6 cellular contexts compared by ENCODE assay signal in the genomic region with DNA sequence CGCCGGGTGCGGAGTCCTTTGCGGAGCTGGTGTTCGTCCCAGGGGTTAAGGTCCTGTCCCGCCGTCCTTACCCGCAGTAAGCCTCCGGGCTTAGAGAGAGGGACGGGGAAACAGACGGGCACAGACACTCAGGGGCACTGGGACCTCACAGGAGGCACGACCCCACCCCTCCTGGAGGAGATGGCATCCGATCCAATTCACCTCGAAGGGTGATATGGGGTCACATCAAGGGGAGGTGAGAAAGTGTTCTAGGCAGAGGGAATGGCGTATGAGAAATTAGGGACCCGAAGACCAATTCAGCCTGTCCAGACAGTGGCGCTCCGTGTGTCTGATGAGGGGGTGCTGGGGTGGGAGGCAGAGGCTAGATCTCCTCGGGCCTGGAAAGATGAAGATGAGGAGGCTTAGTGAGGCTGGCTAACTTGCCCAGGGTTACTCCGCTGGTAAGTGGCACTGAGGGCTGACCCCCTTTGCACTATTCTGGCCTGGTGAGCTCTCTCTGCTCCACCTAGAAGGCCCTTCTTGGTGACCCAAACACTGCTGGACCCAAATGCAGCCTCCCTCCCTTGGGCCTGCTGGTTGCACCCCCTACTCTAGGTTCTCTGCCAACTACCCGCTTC. TPM values are rescaled to one million over a fixed set of nuclear protein-coding genes. Genes with fewer than 3 reads are reported as not detected.
A peak's percentile ranks its signal among the peaks of the same experiment; 100 is the strongest.
DNase-seq lines count a peak whose midpoint lies in the region; ATAC-seq and TF ChIP-seq lines count a peak whose summit lies in the region.

No MANE protein-coding gene starts in this region.

- H3K4me3 ChIP-seq in heart left ventricle: peak overlapping the region; percentile 32 to 79 (median 64)
- peak overlapping the region; percentile 57 to 76 for H3K4me3 ChIP-seq in tibial artery

- H3K27ac Mint-ChIP-seq in T-helper 2 cell treated with Interferon-gamma antibody and Interleukin-4, amounts not matched to agents 5 μg/mL and 100 μg/mL, for 36 hours: peak overlapping the region; percentile 98

- H3K9me3 ChIP-seq in heart left ventricle: no peaks in the 10 kb centered on the region
- no peaks in the 10 kb centered on the region for H3K9me3 ChIP-seq in tibial artery

- peaks cover 25% of the 10 kb centered on the region for H3K4me1 Mint-ChIP-seq in T-helper 2 cell treated with Interferon-gamma antibody and Interleukin-4, amounts not matched to agents 5 μg/mL and 100 μg/mL, for 36 hours (ENCODE audit: low read depth)

- intact Hi-C loops in heart left ventricle (cut with DNase I) (loop anchor here in 3 of 10 donors (2.0 kb wide), 2 partner anchors 20 to 22 kb away; partner anchors contain the start of gene PLK3 (in 2 of the 3)), tibial artery (cut with DNase I; ENCODE audit: low total_unique reads) (no loop called here)

- no peak for TF ChIP-seq POLR2A in heart left ventricle (IDR thresholded peaks at IDR 0.05)

- H3K36me3 ChIP-seq in heart left ventricle: peaks cover 0 to 8% (median 0%) of the 10 kb centered on the region in 9 donors
- H3K36me3 ChIP-seq in tibial artery: peaks cover 0 to 6% (median 0%) of the 10 kb centered on the region in 3 donors

- DNase-seq in T-helper 2 cell treated with Interferon-gamma antibody and Interleukin-4, amounts not matched to agents 5 μg/mL and 100 μg/mL, for 36 hours (ENCODE audit: low spot score): no peak
- no peak for DNase-seq in T-helper 2 cell
- peak in 2 of 5 donors; percentile 30 to 52 for DNase-seq in heart left ventricle
- peak in 1 of 2 donors; percentile 23 for DNase-seq in tibial artery
- no peak for DNase-seq in hepatic stellate cell (ENCODE audit: low spot score)
- no peak for DNase-seq in T1000 (lab: John Stamatoyannopoulos, UW)

- peak overlapping the region; percentile 87 for H3K4me3 Mint-ChIP-seq in T-helper 2 cell treated with Interferon-gamma antibody and Interleukin-4, amounts not matched to agents 5 μg/mL and 100 μg/mL, for 36 hours

- ATAC-seq in heart left ventricle: peak; percentile 3 to 37 (median 32)

- H3K27me3 ChIP-seq in heart left ventricle (no peaks in the 10 kb centered on the region), tibial artery (no peaks in the 10 kb centered on the region)

- 15 to 29% (median 17%) methylated on average over 12 to 21 of the region's 21 CpGs for whole genome bisulfite sequencing in heart left ventricle, 4 donors

- H3K9me3 Mint-ChIP-seq in T-helper 2 cell treated with Interferon-gamma antibody and Interleukin-4, amounts not matched to agents 5 μg/mL and 100 μg/mL, for 36 hours: no peaks in the 10 kb centered on the region

- peaks cover 0 to 30% (median 15%) of the 10 kb centered on the region in 12 donors for H3K4me1 ChIP-seq in heart left ventricle
- peaks cover 0 to 27% (median 18%) of the 10 kb centered on the region in 4 donors for H3K4me1 ChIP-seq in tibial artery

- no peaks in the 10 kb centered on the region for H3K27me3 Mint-ChIP-seq in T-helper 2 cell treated with Interferon-gamma antibody and Interleukin-4, amounts not matched to agents 5 μg/mL and 100 μg/mL, for 36 hours (ENCODE audit: low read depth)

- H3K36me3 Mint-ChIP-seq in T-helper 2 cell treated with Interferon-gamma antibody and Interleukin-4, amounts not matched to agents 5 μg/mL and 100 μg/mL, for 36 hours (ENCODE audit: low read depth): peaks cover 8% of the 10 kb centered on the region

- TF ChIP-seq CTCF in heart left ventricle (IDR thresholded peaks at IDR 0.05) (peak in 1 of 12 donors; percentile 11), tibial artery (IDR thresholded peaks at IDR 0.05) (peak in 1 of 2 experiments; percentile 12)

- H3K27ac ChIP-seq in heart left ventricle: peak overlapping the region; percentile 85 to 100 (median 94)
- peak overlapping the region; percentile 98 to 99 for H3K27ac ChIP-seq in tibial artery

RNA-seq across cellular contexts. Expression of gene BTBD19, which starts 12.1 kb away (rescaled TPM):
- total RNA-seq in heart left ventricle: 1 to 10 TPM in 8 of 9 donors, under 1 TPM in 1; 0.56 to 7.4 (median 2.8) TPM
- 1 to 10 TPM; 2.6 to 6.2 TPM for polyA plus RNA-seq in heart left ventricle

RNA-seq across cellular contexts. Expression of gene DYNLT4, which starts 13.3 kb away (rescaled TPM):
- 1 to 10 TPM in 3 of 9 donors, under 1 TPM in 5, not detected in 1; 0.54 to 1.0 (median 0.82) TPM for total RNA-seq in heart left ventricle
- 1 to 10 TPM in 1 of 2 donors, under 1 TPM in 1; 0.36 to 1.7 TPM for polyA plus RNA-seq in heart left ventricle

RNA-seq across cellular contexts. Expression of gene PLK3, which starts 20.3 kb away (rescaled TPM):
- total RNA-seq in heart left ventricle: 10 to 100 TPM in 2 of 9 donors, 1 to 10 TPM in 7; 4.5 to 17.9 (median 6.6) TPM
- 1 to 10 TPM; 5.8 to 6.9 TPM for polyA plus RNA-seq in heart left ventricle

RNA-seq across cellular contexts. Expression of gene PTCH2, which starts 22.6 kb away (rescaled TPM):
- total RNA-seq in heart left ventricle: under 1 TPM in 8 of 9 donors, not detected in 1; 0.21 to 0.85 (median 0.41) TPM
- polyA plus RNA-seq in heart left ventricle: under 1 TPM; 0.19 to 0.27 TPM

RNA-seq across cellular contexts. Expression of gene BEST4, which starts 32.5 kb away (rescaled TPM):
- under 1 TPM in 3 of 9 donors, not detected in 6; 0.09 to 0.32 (median 0.23) TPM for total RNA-seq in heart left ventricle
- polyA plus RNA-seq in heart left ventricle: under 1 TPM; 0.06 to 0.11 TPM
